8 cellular contexts compared by ENCODE assay signal in genomic region chr12:111430418-111431353, GRCh38. TPM values are rescaled to one million over a fixed set of nuclear protein-coding genes. Genes with fewer than 3 reads are reported as not detected.
DNase-seq lines count a peak whose midpoint lies in the region; ATAC-seq and TF ChIP-seq lines count a peak whose summit lies in the region.

No MANE protein-coding gene starts in this region.

- H3K36me3 Mint-ChIP-seq in central memory CD8-positive, alpha-beta T cell (ENCODE audit: insufficient read depth), result peaks cover 50% of the 10 kb centered on the region

- H3K36me3 ChIP-seq in sigmoid colon, result no peaks in the 10 kb centered on the region

- ATAC-seq in central memory CD8-positive, alpha-beta T cell (replicated peaks; ENCODE audit: extremely low read depth, poor library complexity, severe bottlenecking), result peak; percentile 18
- ATAC-seq in HG02642 (IDR thresholded peaks at IDR 0.05; ENCODE audit: poor library complexity, unreplicated experiment) (no peak), GM21528 (IDR thresholded peaks at IDR 0.05; ENCODE audit: low FRiP score, unreplicated experiment) (no peak)

- H3K27ac Mint-ChIP-seq in central memory CD8-positive, alpha-beta T cell (ENCODE audit: low read depth), result peak overlapping the region; percentile 100

- H3K4me3 Mint-ChIP-seq in central memory CD8-positive, alpha-beta T cell, result peak overlapping the region; percentile 87

- H3K9me3 Mint-ChIP-seq in central memory CD8-positive, alpha-beta T cell, result no peaks in the 10 kb centered on the region

- H3K9me3 ChIP-seq in sigmoid colon, result no peaks in the 10 kb centered on the region

- H3K27ac ChIP-seq in sigmoid colon, result peak overlapping the region; percentile 37 to 57 (median 52)

- H3K4me3 ChIP-seq in sigmoid colon, result no peak overlapping the region

- no peak for TF ChIP-seq EP300 in sigmoid colon (IDR thresholded peaks at IDR 0.05)

- intact Hi-C loops in sigmoid colon (cut with DNase I), result no loop called here

- H3K27me3 Mint-ChIP-seq in central memory CD8-positive, alpha-beta T cell, result no peaks in the 10 kb centered on the region

- H3K27me3 ChIP-seq in sigmoid colon, result no peaks in the 10 kb centered on the region

- H3K4me1 ChIP-seq in sigmoid colon, result peaks cover 0 to 81% (median 54%) of the 10 kb centered on the region in 4 donors

- TF ChIP-seq CTCF in sigmoid colon (IDR thresholded peaks at IDR 0.05), result no peak

- no peak for TF ChIP-seq POLR2A in sigmoid colon (IDR thresholded peaks at IDR 0.05)

- peaks cover 86% of the 10 kb centered on the region for H3K4me1 Mint-ChIP-seq in central memory CD8-positive, alpha-beta T cell

- DNase-seq in GDM1 (lab: John Stamatoyannopoulos, UW) (peak; percentile 35), T-helper 2 cell (peak; percentile 46 to 81 (median 64)), sigmoid colon (no peak), AG20443 (ENCODE audit: low spot score) (no peak), NCI-H1092 (lab: John Stamatoyannopoulos, UW) (no peak)
- peak in 1 of 2 donors; percentile 70 for DNase-seq in central memory CD8-positive, alpha-beta T cell (ENCODE audit: low spot score in 2 of 2)

- WGBS in sigmoid colon, 2 donors, result 27 to 28% methylated on average over 17 of the region's 17 CpGs

RNA-seq across cellular contexts. Expression of gene SH2B3, which starts 25.0 kb away (rescaled TPM):
- 10 to 100 TPM; 13.2 to 32.5 (median 14.9) TPM for total RNA-seq in sigmoid colon
- polyA plus RNA-seq in sigmoid colon, result 10 to 100 TPM; 10.4 to 14.1 (median 12.0) TPM

Comparison
In these comparisons a context has a peak if more than half of its experiments do, and no peak if none do; other contexts are left out.
1. DNase-seq: peak in GDM1 (single experiment) and T-helper 2 cell (5 of 5); none in sigmoid colon (single experiment), AG20443 (single experiment) and NCI-H1092 (single experiment).